Comparison of ENCODE assay signal across 1 cellular context in genomic region chr13:30341815-30342570, GRCh38.
TF ChIP-seq lines count a peak whose summit lies in the region.

No MANE protein-coding gene starts in this region.

TF ChIP-seq in SK-N-SH, 30 proteins besides CTCF, POLR2A, EP300 and RAD21 (continued from another document):
- peak; percentile 68 for TF ChIP-seq PBX3 (IDR thresholded peaks at IDR 0.05)
- no peak for TF ChIP-seq USF1 (IDR thresholded peaks at IDR 0.05; ENCODE audit: borderline replicate concordance, low read depth)
- TF ChIP-seq IRF3 (IDR thresholded peaks at IDR 0.05; ENCODE audit: low read depth, low read length), result no peak
- no peak for TF ChIP-seq MEF2A (IDR thresholded peaks at IDR 0.05; ENCODE audit: borderline replicate concordance, low read depth)
- peak; percentile 41 for TF ChIP-seq CHD2 (IDR thresholded peaks at IDR 0.05; ENCODE audit: low read length, partially characterized antibody)
